In genomic region chr16:11112723-11113348, GRCh38 we compare ENCODE assay signal across 10 cellular contexts.
DNase-seq lines count a peak whose midpoint lies in the region; ATAC-seq, FAIRE-seq and TF ChIP-seq lines count a peak whose summit lies in the region.
"Had no signal": no experiment of that assay in that cellular context is flagged by ENCODE, and none has a peak within 500 bp of the region (broad histone marks: within the 10 kb centered on the region; RNA-seq: fewer than 3 reads in every experiment).

No MANE protein-coding gene starts in this region.

- intact Hi-C loops in left colon (cut with DNase I, micrococcal nuclease): no loop called here

- no peak for ATAC-seq in left colon

- peak; percentile 38 for DNase-seq in DMS153 (lab: John Stamatoyannopoulos, UW)
- DNase-seq in GM19239 (ENCODE audit: insufficient read length, low spot score): no peak
- DNase-seq in NCI-H526 treated with DMSO at 0.1 percent for 48 hours (lab: John Stamatoyannopoulos, UW): peak; percentile 63
- peak; percentile 86 to 91 for DNase-seq in erythroblast (lab: John Stamatoyannopoulos, UW)
- DNase-seq in effector CD4-positive, alpha-beta T cell: no peak
- DNase-seq in left colon: no peak
- DNase-seq in stimulated activated CD4-positive, alpha-beta T cell treated with anti-CD3 and anti-CD28 coated beads, Interleukin-4, amount 100 ng/mL, for 4 hours: no peak
- DNase-seq: activated naive CD4-positive, alpha-beta T cell treated with anti-CD3 and anti-CD28 coated beads, Interleukin-2, amount 50 U/mL, for 16 hours; NCI-H2227 treated with DMSO at 0.1 percent for 48 hours; WERI-Rb-1 had no signal

- no peak for TF ChIP-seq POLR2A in erythroblast (IDR thresholded peaks at IDR 0.05; ENCODE audit: low read length)

- peak; percentile 21 for FAIRE-seq in GM19239 (lab: Jason Lieb, UNC)

Comparison
In these comparisons a context has a peak if more than half of its experiments do, and no peak if none do; other contexts are left out.
1. DNase-seq: peak in DMS153 (single experiment), NCI-H526 treated with DMSO at 0.1 percent for 48 hours (single experiment) and erythroblast (2 of 2); none in GM19239 (single experiment), effector CD4-positive, alpha-beta T cell (single experiment), left colon (0 of 2) and stimulated activated CD4-positive, alpha-beta T cell treated with anti-CD3 and anti-CD28 coated beads, Interleukin-4, amount 100 ng/mL, for 4 hours (0 of 2).